ENCODE assay signal across 13 cellular contexts in the genomic region with DNA sequence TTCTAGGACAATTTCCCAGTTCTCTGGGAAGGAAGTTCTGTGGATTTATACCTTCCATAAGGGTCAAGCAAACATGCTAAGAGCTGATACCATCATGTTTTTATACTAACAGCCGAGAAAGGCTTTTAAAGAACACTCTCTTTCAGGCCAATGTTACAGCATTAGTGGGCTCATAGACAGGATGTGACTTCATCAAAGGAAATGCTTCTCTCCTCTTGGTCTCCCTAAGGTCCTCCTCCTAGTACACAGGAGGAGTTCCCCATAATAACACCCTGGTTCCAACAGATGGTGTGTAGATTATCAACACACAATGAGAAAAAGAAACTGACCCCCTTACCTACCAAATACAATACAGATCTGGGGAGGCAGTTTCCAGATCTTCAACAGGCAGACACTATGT. TPM values are rescaled to one million over a fixed set of nuclear protein-coding genes. Genes with fewer than 3 reads are reported as not detected.
DNase-seq lines count a peak whose midpoint lies in the region; ATAC-seq and TF ChIP-seq lines count a peak whose summit lies in the region.
"Had no signal": no experiment of that assay in that cellular context is flagged by ENCODE, and none has a peak within 500 bp of the region (broad histone marks: within the 10 kb centered on the region; RNA-seq: fewer than 3 reads in every experiment).

No MANE protein-coding gene starts in this region.

- TF ChIP-seq POLR2A in suprapubic skin (IDR thresholded peaks at IDR 0.05), result no peak

- no peak overlapping the region for H3K14ac ChIP-seq in mesenchymal stem cell (ENCODE audit: low read length in 2 of 2)

- H3K9me3 ChIP-seq in mesenchymal stem cell (ENCODE audit: control insufficient read depth, low read length) (no peaks in the 10 kb centered on the region), suprapubic skin (no peaks in the 10 kb centered on the region)
- H3K9me3 ChIP-seq: breast epithelium, upper lobe of right lung had no signal

- no peak overlapping the region for H3K23ac ChIP-seq in mesenchymal stem cell (ENCODE audit: low read length in 2 of 2)

- H2AK5ac ChIP-seq in mesenchymal stem cell (ENCODE audit: low read length, severe bottlenecking), result no peak overlapping the region

- peak overlapping the region in 1 of 2 experiments; percentile 39 for H2BK12ac ChIP-seq in mesenchymal stem cell (ENCODE audit: low read length in 2 of 2)

- no peaks in the 10 kb centered on the region for H3K4me1 ChIP-seq in mesenchymal stem cell (ENCODE audit: control insufficient read depth, insufficient read depth, low read depth, low read length)
- H3K4me1 ChIP-seq in suprapubic skin, result no peaks in the 10 kb centered on the region
- H3K4me1 ChIP-seq: breast epithelium, upper lobe of right lung had no signal

- no peak for TF ChIP-seq CTCF in suprapubic skin (IDR thresholded peaks at IDR 0.05)

- 11% methylated on average over 1 of the region's 1 CpG for WGBS in mesenchymal stem cell
- 79% methylated on average over 1 of the region's 1 CpG for WGBS in suprapubic skin

- H3K36me3 ChIP-seq in mesenchymal stem cell (ENCODE audit: control insufficient read depth in 1 of 2, insufficient read depth in 2 of 2, low read depth in 1 of 2, low read length in 2 of 2) (no peaks in the 10 kb centered on the region), suprapubic skin (peaks cover 6% of the 10 kb centered on the region)
- H3K36me3 ChIP-seq: breast epithelium had no signal

- H2BK15ac ChIP-seq in mesenchymal stem cell (ENCODE audit: low read depth, poor library complexity, severe bottlenecking), result no peak overlapping the region

- H3K4me3 ChIP-seq in mesenchymal stem cell (ENCODE audit: insufficient read depth in 1 of 2, low read depth in 1 of 2, low read length in 2 of 2), result peak overlapping the region in 1 of 2 experiments; percentile 69
- no peak overlapping the region for H3K4me3 ChIP-seq in suprapubic skin
- H3K4me3 ChIP-seq: breast epithelium, upper lobe of right lung had no signal

- no peak overlapping the region for H4K8ac ChIP-seq in mesenchymal stem cell (ENCODE audit: low read length)

- H2BK5ac ChIP-seq in mesenchymal stem cell (ENCODE audit: low read depth, low read length, poor library complexity, severe bottlenecking), result no peak overlapping the region

- ATAC-seq in HG03565 (IDR thresholded peaks at IDR 0.05; ENCODE audit: unreplicated experiment), result no peak
- ATAC-seq: upper lobe of right lung had no signal

- no peaks in the 10 kb centered on the region for H3K27me3 ChIP-seq in mesenchymal stem cell (ENCODE audit: control insufficient read depth in 1 of 2, insufficient read depth in 1 of 2, low read length in 2 of 2)
- H3K27me3 ChIP-seq in suprapubic skin, result no peaks in the 10 kb centered on the region
- H3K27me3 ChIP-seq: breast epithelium, upper lobe of right lung had no signal

- no peak overlapping the region for H3K27ac ChIP-seq in mesenchymal stem cell (ENCODE audit: low read length, poor library complexity, severe bottlenecking)
- H3K27ac ChIP-seq in suprapubic skin, result no peak overlapping the region
- H3K27ac ChIP-seq: 22Rv1, breast epithelium, upper lobe of right lung had no signal

- peak overlapping the region; percentile 86 for H3K9ac ChIP-seq in mesenchymal stem cell (ENCODE audit: low read length)

- H2AFZ ChIP-seq in mesenchymal stem cell (ENCODE audit: low read depth, low read length), result no peak overlapping the region

- no peak overlapping the region for H3K4ac ChIP-seq in mesenchymal stem cell (ENCODE audit: low read depth in 1 of 2, low read length in 2 of 2)

- H4K91ac ChIP-seq in mesenchymal stem cell (ENCODE audit: low read length), result no peak overlapping the region

- TF ChIP-seq EP300 in suprapubic skin (IDR thresholded peaks at IDR 0.05), result no peak

- H3K18ac ChIP-seq in mesenchymal stem cell (ENCODE audit: low read depth in 1 of 2, low read length in 2 of 2), result peak overlapping the region in 1 of 2 experiments; percentile 52

- H3K79me1 ChIP-seq in mesenchymal stem cell (replicated peaks; ENCODE audit: low read length, poor library complexity, severe bottlenecking), result no peaks in the 10 kb centered on the region

- no peak overlapping the region for H2BK120ac ChIP-seq in mesenchymal stem cell (ENCODE audit: low read depth, low read length)

- peak; percentile 12 for DNase-seq in DMS53 (lab: John Stamatoyannopoulos, UW)
- no peak for DNase-seq in DMS53 treated with DMSO at 0.1 percent for 48 hours (lab: John Stamatoyannopoulos, UW; ENCODE audit: unreplicated experiment)
- peak; percentile 63 for DNase-seq in HT1080 (ENCODE audit: low read depth)
- DNase-seq in amniotic epithelial cell (ENCODE audit: low read depth), result peak; percentile 53
- DNase-seq in mesenchymal stem cell, result peak; percentile 75
- DNase-seq in suprapubic skin (ENCODE audit: low spot score in 2 of 2), result no peak
- no peak for DNase-seq in DMS 273 (lab: John Stamatoyannopoulos, UW; ENCODE audit: unreplicated experiment)
- DNase-seq: activated CD4-positive, alpha-beta T cell treated with anti-CD3 and anti-CD28 coated beads for 48 hours; NCI-H1436; upper lobe of right lung had no signal

- H3K4me2 ChIP-seq in mesenchymal stem cell (ENCODE audit: low read length, poor library complexity, severe bottlenecking), result no peak overlapping the region

RNA-seq across cellular contexts. Expression of gene GLIS1, which starts 26.7 kb away (rescaled TPM):
- total RNA-seq in HT1080 (2014; rRNA removed; shearing (Covaris generic)), result 0.20 and 0.71 TPM in 2 replicates
- 1.7 and 1.9 TPM in 2 replicates for polyA plus RNA-seq in HT1080 (2015; cell fraction: cytosol; rRNA removed)
- 1.6 and 2.6 TPM in 2 replicates for polyA plus RNA-seq in HT1080 (2015; cell fraction: nucleus; rRNA removed)
- 0.29 TPM for polyA plus RNA-seq in mesenchymal stem cell (2013, experiment 1 of 2)
- polyA plus RNA-seq in mesenchymal stem cell (2013, experiment 2 of 2), result 0.29 TPM
- total RNA-seq in suprapubic skin, result 1 to 10 TPM in 1 of 4 donors, under 1 TPM in 3; 0.34 to 1.5 (median 0.59) TPM

Comparison
In these comparisons a context has a peak if more than half of its experiments do, and no peak if none do; other contexts are left out.
1. DNase-seq: peak in DMS53 (single experiment), HT1080 (single experiment), amniotic epithelial cell (single experiment) and mesenchymal stem cell (single experiment); none in DMS53 treated with DMSO at 0.1 percent for 48 hours (single experiment), suprapubic skin (0 of 2) and DMS 273 (single experiment).